ENCODE assay signal across 11 cellular contexts in genomic region chr9:113380869-113381378, GRCh38. TPM values are rescaled to one million over a fixed set of nuclear protein-coding genes. Genes with fewer than 3 reads are reported as not detected.
DNase-seq lines count a peak whose midpoint lies in the region; ATAC-seq, FAIRE-seq and TF ChIP-seq lines count a peak whose summit lies in the region.
"Had no signal": no experiment of that assay in that cellular context is flagged by ENCODE, and none has a peak within 500 bp of the region (broad histone marks: within the 10 kb centered on the region; RNA-seq: fewer than 3 reads in every experiment).

No MANE protein-coding gene starts in this region.

- no peak for TF ChIP-seq RAD21 in HepG2 (CRISPR knock-in tag; IDR thresholded peaks at IDR 0.05)

- H3K27ac ChIP-seq in HepG2 (ENCODE audit: extremely low read length, insufficient read depth, low read length) (peak overlapping the region; percentile 83), left ventricle myocardium inferior (replicated peaks) (no peak overlapping the region), mesendoderm (ENCODE audit: low read depth, low read length) (no peak overlapping the region)

- DNase-seq in GM13977 (ENCODE audit: low spot score) (peak; percentile 67), HepG2 (ENCODE audit: low spot score) (no peak), NCI-H1048 (lab: John Stamatoyannopoulos, UW) (no peak), left ventricle myocardium inferior (no peak), mesendoderm (no peak)

- no peak overlapping the region for H3K4ac ChIP-seq in mesendoderm (ENCODE audit: low read depth, low read length)

- no peak overlapping the region for H4K8ac ChIP-seq in mesendoderm (ENCODE audit: low read depth, low read length)

- peaks cover 7% of the 10 kb centered on the region for H3K79me2 ChIP-seq in HepG2 (ENCODE audit: insufficient read depth, low read length)
- H3K79me2 ChIP-seq in mesendoderm (ENCODE audit: control insufficient read depth, insufficient read depth, low read length): no peaks in the 10 kb centered on the region

- FAIRE-seq in HepG2 (lab: Jason Lieb, UNC): no peak
- FAIRE-seq: G401.6 had no signal

- no peak overlapping the region for H2AK5ac ChIP-seq in mesendoderm (ENCODE audit: low read length)

- H4K20me1 ChIP-seq in HepG2 (ENCODE audit: insufficient read depth, low read length): no peaks in the 10 kb centered on the region

- 0% methylated on average over 1 of the region's 1 CpG for WGBS in HepG2 (ENCODE audit: low lambda C conversion rate)
- WGBS in mesendoderm (ENCODE audit: extremely low coverage, insufficient coverage, low lambda C conversion rate): no CpG with 5 or more reads among the region's 1 CpG

- TF ChIP-seq EP300 in HepG2 (IDR thresholded peaks at IDR 0.05; ENCODE audit: low read depth in 2 of 2, low read length in 2 of 2) (no peak), HepG2 (CRISPR knock-in tag; IDR thresholded peaks at IDR 0.05; ENCODE audit: borderline replicate concordance) (no peak)

- intact Hi-C loops in HepG2 (cut with micrococcal nuclease; ENCODE audit: unreplicated experiment) (no loop called here), left ventricle myocardium inferior (cut with micrococcal nuclease) (no loop called here)

- in situ Hi-C loops in GM13977 (cut with MboI; ENCODE audit: low pct_unique_long_range_greater_than_20kb, low sequenced_read_pairs, unreplicated experiment) (no loop called here), HepG2 (cut with HindIII; ENCODE audit: extremely low pct_ligation_motif_present, low pct_unique_long_range_greater_than_20kb) (no loop called here)

- H3K23ac ChIP-seq in mesendoderm (ENCODE audit: low read length): no peak overlapping the region

- TF ChIP-seq CTCF in GM13977 (IDR thresholded peaks at IDR 0.05; ENCODE audit: extremely low read depth, insufficient read depth, missing control alignments): no peak
- no peak; the same call in 1 of the 2 replicates for TF ChIP-seq CTCF in HepG2 (CRISPR knock-in tag; IDR thresholded peaks at IDR 0.05)
- no peak for TF ChIP-seq CTCF in left ventricle myocardium inferior (IDR thresholded peaks at IDR 0.05; ENCODE audit: borderline replicate concordance)

- no peak for TF ChIP-seq POLR2A in HepG2 (IDR thresholded peaks at IDR 0.05; ENCODE audit: insufficient read depth in 1 of 2, low read depth in 2 of 2, low read length in 2 of 2)

- peak overlapping the region; percentile 33 to 64 (median 43); a peak in 4 of 6 replicates for H3K4me3 ChIP-seq in HepG2 (replicated peaks in 1 of 3; ENCODE audit: insufficient read depth in 1 of 3, low read depth in 2 of 3, low read length in 3 of 3)
- no peak overlapping the region for H3K4me3 ChIP-seq in left ventricle myocardium inferior
- no peak overlapping the region for H3K4me3 ChIP-seq in mesendoderm (ENCODE audit: low read length)
- H3K4me3 ChIP-seq: smooth muscle cell had no signal

- peaks cover 86% of the 10 kb centered on the region for H3K4me1 ChIP-seq in HepG2 (ENCODE audit: insufficient read depth, low read length)
- H3K4me1 ChIP-seq in left ventricle myocardium inferior: peaks cover 8% of the 10 kb centered on the region
- H3K4me1 ChIP-seq in mesendoderm (ENCODE audit: control insufficient read depth, low read depth, low read length): no peaks in the 10 kb centered on the region

- no peaks in the 10 kb centered on the region for H3K27me3 ChIP-seq in HepG2 (ENCODE audit: control insufficient read depth in 1 of 2, insufficient read depth in 2 of 2, low read length in 2 of 2)
- no peaks in the 10 kb centered on the region for H3K27me3 ChIP-seq in left ventricle myocardium inferior (ENCODE audit: low read depth)
- H3K27me3 ChIP-seq in mesendoderm (ENCODE audit: insufficient read depth, low read length, poor library complexity): no peaks in the 10 kb centered on the region

- no TSS peak for BruUV-seq in HepG2 (replicated peaks; lab: Mats Ljungman, UMichigan)

- H3K9me3 ChIP-seq in HepG2 (ENCODE audit: low read length) (no peaks in the 10 kb centered on the region), left ventricle myocardium inferior (replicated peaks) (no peaks in the 10 kb centered on the region)

- no peaks in the 10 kb centered on the region for H3K79me1 ChIP-seq in mesendoderm (ENCODE audit: low read length)

- ATAC-seq in GM21423 (IDR thresholded peaks at IDR 0.05; ENCODE audit: unreplicated experiment) (peak; percentile 54), HG03565 (IDR thresholded peaks at IDR 0.05; ENCODE audit: unreplicated experiment) (peak; percentile 48), HepG2 (no peak), GM19328 (IDR thresholded peaks at IDR 0.05; ENCODE audit: unreplicated experiment) (no peak)

- no peak overlapping the region for H3K18ac ChIP-seq in mesendoderm (ENCODE audit: low read length)

- no peak overlapping the region for H2BK5ac ChIP-seq in mesendoderm (ENCODE audit: low read length)

- no peak overlapping the region for H3K56ac ChIP-seq in mesendoderm (ENCODE audit: low read length)

- H2BK120ac ChIP-seq in mesendoderm (ENCODE audit: low read depth, low read length): no peak overlapping the region

- H2AFZ ChIP-seq in HepG2 (ENCODE audit: low read length): peak overlapping the region; percentile 3

- H3K4me2 ChIP-seq in HepG2 (ENCODE audit: low read depth, low read length): peak overlapping the region; percentile 91
- no peak overlapping the region for H3K4me2 ChIP-seq in mesendoderm (ENCODE audit: low read length)
- H3K4me2 ChIP-seq: smooth muscle cell had no signal

- H3K36me3 ChIP-seq in HepG2 (replicated peaks in 1 of 2; ENCODE audit: control insufficient read depth in 1 of 2, insufficient read depth in 2 of 2, low read length in 2 of 2) (no peaks in the 10 kb centered on the region), left ventricle myocardium inferior (no peaks in the 10 kb centered on the region), mesendoderm (ENCODE audit: control insufficient read depth, insufficient read depth, low read length) (no peaks in the 10 kb centered on the region)

- H3K9ac ChIP-seq in HepG2 (ENCODE audit: insufficient read depth, low read depth, low read length): peak overlapping the region; percentile 57
- no peak overlapping the region for H3K9ac ChIP-seq in mesendoderm (ENCODE audit: low read length)

- CTCF ChIA-PET in HepG2 (lab: Yijun Ruan, JAX; ENCODE audit: low intra/inter-chr PET ratio, low total read pairs): no interaction called here

- H4K5ac ChIP-seq in mesendoderm (ENCODE audit: low read length): no peak overlapping the region

- H2BK15ac ChIP-seq in mesendoderm (replicated peaks; ENCODE audit: low read depth): no peak overlapping the region

- POLR2A ChIA-PET in HepG2 (lab: Yijun Ruan, JAX): no interaction called here

RNA-seq across cellular contexts. Expression of gene HDHD3, which starts 4.1 kb away (rescaled TPM):
- total RNA-seq in HepG2 (2016; rRNA removed; fragmentation: Illumina TruSeq; extraction: Trizol) (23.0 and 23.1 TPM in 2 replicates), left ventricle myocardium inferior (8.9 TPM)
- 9.0 and 12.1 TPM in 2 replicates for total RNA-seq in HepG2 (2016; cell fraction: cytosol; rRNA removed; fragmentation: Illumina TruSeq; extraction: Trizol; ENCODE audit: low read depth)
- total RNA-seq in HepG2 (2016; cell fraction: insoluble cytoplasmic fraction; rRNA removed; fragmentation: Illumina TruSeq; extraction: Trizol): 24.5 and 26.6 TPM in 2 replicates
- 14.8 and 21.9 TPM in 2 replicates for total RNA-seq in HepG2 (2016; cell fraction: membrane; rRNA removed; fragmentation: Illumina TruSeq; extraction: Trizol)
- total RNA-seq in HepG2 (2016; cell fraction: nucleus; rRNA removed; fragmentation: Illumina TruSeq; extraction: Trizol): 20.3 and 23.2 TPM in 2 replicates
- 38.5 and 52.1 TPM in 2 replicates for polyA plus RNA-seq in HepG2 (2011; rRNA removed)
- 42.5 and 45.1 TPM in 2 replicates for polyA plus RNA-seq in HepG2 (2011; cell fraction: cytosol; rRNA removed)
- 48.3 and 66.3 TPM in 2 replicates for polyA plus RNA-seq in HepG2 (2011; cell fraction: nucleus; rRNA removed)
- 22.4 and 28.2 TPM in 2 replicates for polyA plus RNA-seq in HepG2 (2012)
- polyA plus RNA-seq in HepG2 (2016; cell fraction: cytosol; fragmentation: Illumina TruSeq; extraction: Trizol; ENCODE audit: low read depth): 3.9 and 7.9 TPM in 2 replicates
- 21.1 and 26.6 TPM in 2 replicates for polyA plus RNA-seq in HepG2 (2016; cell fraction: insoluble cytoplasmic fraction; fragmentation: Illumina TruSeq; extraction: Trizol; ENCODE audit: low read depth)
- polyA plus RNA-seq in HepG2 (2016; cell fraction: membrane; fragmentation: Illumina TruSeq; extraction: Trizol; ENCODE audit: low read depth): 9.6 and 14.6 TPM in 2 replicates
- polyA plus RNA-seq in HepG2 (2016; cell fraction: nucleus; fragmentation: Illumina TruSeq; extraction: Trizol; ENCODE audit: insufficient read depth, low read depth): 59.1 and 62.1 TPM in 2 replicates
- polyA minus RNA-seq in HepG2 (2011; rRNA and poly(A)+ RNA removed; ENCODE audit: low replicate concordance): 23.3 and 44.1 TPM in 2 replicates
- polyA minus RNA-seq in HepG2 (2011; cell fraction: cytosol; rRNA and poly(A)+ RNA removed): 15.5 and 15.6 TPM in 2 replicates
- polyA minus RNA-seq in HepG2 (2011; cell fraction: nucleus; rRNA and poly(A)+ RNA removed): 18.0 and 26.0 TPM in 2 replicates
- polyA plus RNA-seq in mesendoderm (2013, experiment 1 of 2): 4.3 TPM
- polyA plus RNA-seq in mesendoderm (2013, experiment 2 of 2): 4.4 TPM

RNA-seq across cellular contexts. Expression of gene ALAD, which starts 20.2 kb away (rescaled TPM):
- total RNA-seq in HepG2 (2016; rRNA removed; fragmentation: Illumina TruSeq; extraction: Trizol): 21.8 and 23.0 TPM in 2 replicates
- total RNA-seq in HepG2 (2016; cell fraction: cytosol; rRNA removed; fragmentation: Illumina TruSeq; extraction: Trizol; ENCODE audit: low read depth): 5.0 and 5.9 TPM in 2 replicates
- 21.5 and 22.8 TPM in 2 replicates for total RNA-seq in HepG2 (2016; cell fraction: insoluble cytoplasmic fraction; rRNA removed; fragmentation: Illumina TruSeq; extraction: Trizol)
- 9.1 and 9.2 TPM in 2 replicates for total RNA-seq in HepG2 (2016; cell fraction: membrane; rRNA removed; fragmentation: Illumina TruSeq; extraction: Trizol)
- total RNA-seq in HepG2 (2016; cell fraction: nucleus; rRNA removed; fragmentation: Illumina TruSeq; extraction: Trizol): 16.1 and 20.0 TPM in 2 replicates
- 30.1 and 40.5 TPM in 2 replicates for polyA plus RNA-seq in HepG2 (2011; rRNA removed)
- 15.7 and 16.1 TPM in 2 replicates for polyA plus RNA-seq in HepG2 (2011; cell fraction: cytosol; rRNA removed)
- 75.9 and 98.7 TPM in 2 replicates for polyA plus RNA-seq in HepG2 (2011; cell fraction: nucleus; rRNA removed)
- 48.3 and 58.9 TPM in 2 replicates for polyA plus RNA-seq in HepG2 (2012)
- polyA plus RNA-seq in HepG2 (2016; cell fraction: cytosol; fragmentation: Illumina TruSeq; extraction: Trizol; ENCODE audit: low read depth): 6.7 and 7.3 TPM in 2 replicates
- polyA plus RNA-seq in HepG2 (2016; cell fraction: insoluble cytoplasmic fraction; fragmentation: Illumina TruSeq; extraction: Trizol; ENCODE audit: low read depth): 21.4 and 28.7 TPM in 2 replicates
- polyA plus RNA-seq in HepG2 (2016; cell fraction: membrane; fragmentation: Illumina TruSeq; extraction: Trizol; ENCODE audit: low read depth): 8.7 and 9.0 TPM in 2 replicates
- polyA plus RNA-seq in HepG2 (2016; cell fraction: nucleus; fragmentation: Illumina TruSeq; extraction: Trizol; ENCODE audit: insufficient read depth, low read depth): 44.4 and 47.1 TPM in 2 replicates
- polyA minus RNA-seq in HepG2 (2011; rRNA and poly(A)+ RNA removed; ENCODE audit: low replicate concordance): 22.4 and 56.5 TPM in 2 replicates
- 9.6 and 11.1 TPM in 2 replicates for polyA minus RNA-seq in HepG2 (2011; cell fraction: cytosol; rRNA and poly(A)+ RNA removed)
- polyA minus RNA-seq in HepG2 (2011; cell fraction: nucleus; rRNA and poly(A)+ RNA removed): 31.4 and 34.3 TPM in 2 replicates
- total RNA-seq in left ventricle myocardium inferior: 75.6 TPM
- 8.1 TPM for polyA plus RNA-seq in mesendoderm (2013, experiment 1 of 2)
- 8.3 TPM for polyA plus RNA-seq in mesendoderm (2013, experiment 2 of 2)

RNA-seq across cellular contexts. Expression of gene POLE3, which starts 29.6 kb away (rescaled TPM):
- total RNA-seq in HepG2 (2016; rRNA removed; fragmentation: Illumina TruSeq; extraction: Trizol) (77.2 and 93.1 TPM in 2 replicates), left ventricle myocardium inferior (22.5 TPM)
- total RNA-seq in HepG2 (2016; cell fraction: cytosol; rRNA removed; fragmentation: Illumina TruSeq; extraction: Trizol; ENCODE audit: low read depth): 16.4 and 16.7 TPM in 2 replicates
- 79.2 and 96.3 TPM in 2 replicates for total RNA-seq in HepG2 (2016; cell fraction: insoluble cytoplasmic fraction; rRNA removed; fragmentation: Illumina TruSeq; extraction: Trizol)
- total RNA-seq in HepG2 (2016; cell fraction: membrane; rRNA removed; fragmentation: Illumina TruSeq; extraction: Trizol): 47.2 and 48.0 TPM in 2 replicates
- 34.4 and 38.5 TPM in 2 replicates for total RNA-seq in HepG2 (2016; cell fraction: nucleus; rRNA removed; fragmentation: Illumina TruSeq; extraction: Trizol)
- 25.9 and 36.0 TPM in 2 replicates for polyA plus RNA-seq in HepG2 (2011; rRNA removed)
- polyA plus RNA-seq in HepG2 (2011; cell fraction: cytosol; rRNA removed): 23.9 and 28.7 TPM in 2 replicates
- polyA plus RNA-seq in HepG2 (2011; cell fraction: nucleus; rRNA removed): 30.3 and 34.7 TPM in 2 replicates
- 17.9 and 29.2 TPM in 2 replicates for polyA plus RNA-seq in HepG2 (2012)
- 15.0 and 17.3 TPM in 2 replicates for polyA plus RNA-seq in HepG2 (2016; cell fraction: cytosol; fragmentation: Illumina TruSeq; extraction: Trizol; ENCODE audit: low read depth)
- polyA plus RNA-seq in HepG2 (2016; cell fraction: insoluble cytoplasmic fraction; fragmentation: Illumina TruSeq; extraction: Trizol; ENCODE audit: low read depth): 103 and 111 TPM in 2 replicates
- polyA plus RNA-seq in HepG2 (2016; cell fraction: membrane; fragmentation: Illumina TruSeq; extraction: Trizol; ENCODE audit: low read depth): 40.3 and 43.4 TPM in 2 replicates
- 75.6 and 79.1 TPM in 2 replicates for polyA plus RNA-seq in HepG2 (2016; cell fraction: nucleus; fragmentation: Illumina TruSeq; extraction: Trizol; ENCODE audit: insufficient read depth, low read depth)
- 17.7 and 85.1 TPM in 2 replicates for polyA minus RNA-seq in HepG2 (2011; rRNA and poly(A)+ RNA removed; ENCODE audit: low replicate concordance)
- polyA minus RNA-seq in HepG2 (2011; cell fraction: cytosol; rRNA and poly(A)+ RNA removed): 7.1 and 10.4 TPM in 2 replicates
- polyA minus RNA-seq in HepG2 (2011; cell fraction: nucleus; rRNA and poly(A)+ RNA removed): 12.1 and 14.3 TPM in 2 replicates
- 70.8 TPM for polyA plus RNA-seq in mesendoderm (2013, experiment 1 of 2)
- polyA plus RNA-seq in mesendoderm (2013, experiment 2 of 2): 70.9 TPM

RNA-seq across cellular contexts. Expression of gene C9orf43, which starts 29.6 kb away (rescaled TPM):
- total RNA-seq in HepG2 (2016; rRNA removed; fragmentation: Illumina TruSeq; extraction: Trizol) (0.18 and 0.31 TPM in 2 replicates), left ventricle myocardium inferior (0.14 TPM)
- total RNA-seq in HepG2 (2016; cell fraction: cytosol; rRNA removed; fragmentation: Illumina TruSeq; extraction: Trizol; ENCODE audit: low read depth): 1.0 and 1.1 TPM in 2 replicates
- 0.22 and 0.30 TPM in 2 replicates for total RNA-seq in HepG2 (2016; cell fraction: insoluble cytoplasmic fraction; rRNA removed; fragmentation: Illumina TruSeq; extraction: Trizol)
- total RNA-seq in HepG2 (2016; cell fraction: membrane; rRNA removed; fragmentation: Illumina TruSeq; extraction: Trizol): 0.86 and 1.2 TPM in 2 replicates
- 0.31 and 0.34 TPM in 2 replicates for total RNA-seq in HepG2 (2016; cell fraction: nucleus; rRNA removed; fragmentation: Illumina TruSeq; extraction: Trizol)
- polyA plus RNA-seq in HepG2 (2011; rRNA removed): 0.14 and 0.24 TPM in 2 replicates
- polyA plus RNA-seq in HepG2 (2011; cell fraction: cytosol; rRNA removed): 0.13 and 0.21 TPM in 2 replicates
- polyA plus RNA-seq in HepG2 (2011; cell fraction: nucleus; rRNA removed): 0.13 and 0.16 TPM in 2 replicates
- polyA plus RNA-seq in HepG2 (2012): 0.16 and 0.21 TPM in 2 replicates
- polyA plus RNA-seq in HepG2 (2016; cell fraction: cytosol; fragmentation: Illumina TruSeq; extraction: Trizol; ENCODE audit: low read depth): 0.17 and 0.55 TPM in 2 replicates
- 0.55 and 0.64 TPM in 2 replicates for polyA plus RNA-seq in HepG2 (2016; cell fraction: insoluble cytoplasmic fraction; fragmentation: Illumina TruSeq; extraction: Trizol; ENCODE audit: low read depth)
- polyA plus RNA-seq in HepG2 (2016; cell fraction: membrane; fragmentation: Illumina TruSeq; extraction: Trizol; ENCODE audit: low read depth): 0.66 and 0.74 TPM in 2 replicates
- 0.22 and 0.23 TPM in 2 replicates for polyA plus RNA-seq in HepG2 (2016; cell fraction: nucleus; fragmentation: Illumina TruSeq; extraction: Trizol; ENCODE audit: insufficient read depth, low read depth)
- 0.46 and 3.7 TPM in 2 replicates for polyA minus RNA-seq in HepG2 (2011; rRNA and poly(A)+ RNA removed; ENCODE audit: low replicate concordance)
- 0.26 and 0.30 TPM in 2 replicates for polyA minus RNA-seq in HepG2 (2011; cell fraction: cytosol; rRNA and poly(A)+ RNA removed)
- 0.77 and 0.99 TPM in 2 replicates for polyA minus RNA-seq in HepG2 (2011; cell fraction: nucleus; rRNA and poly(A)+ RNA removed)
- 0.49 TPM for polyA plus RNA-seq in mesendoderm (2013, experiment 1 of 2)
- polyA plus RNA-seq in mesendoderm (2013, experiment 2 of 2): 0.74 TPM
- polyA plus RNA-seq: smooth muscle cell had no signal

RNA-seq across cellular contexts. Expression of gene BSPRY, which starts 31.6 kb away (rescaled TPM):
- total RNA-seq in HepG2 (2016; rRNA removed; fragmentation: Illumina TruSeq; extraction: Trizol) (0.09 and 0.13 TPM in 2 replicates), left ventricle myocardium inferior (0.25 TPM)
- 0.09 TPM in 1 of 2 replicates, not detected in the other for total RNA-seq in HepG2 (2016; cell fraction: cytosol; rRNA removed; fragmentation: Illumina TruSeq; extraction: Trizol; ENCODE audit: low read depth)
- total RNA-seq in HepG2 (2016; cell fraction: insoluble cytoplasmic fraction; rRNA removed; fragmentation: Illumina TruSeq; extraction: Trizol): 0.17 and 0.18 TPM in 2 replicates
- 0.06 and 0.21 TPM in 2 replicates for total RNA-seq in HepG2 (2016; cell fraction: membrane; rRNA removed; fragmentation: Illumina TruSeq; extraction: Trizol)
- 0.19 and 0.22 TPM in 2 replicates for total RNA-seq in HepG2 (2016; cell fraction: nucleus; rRNA removed; fragmentation: Illumina TruSeq; extraction: Trizol)
- 0.26 and 0.37 TPM in 2 replicates for polyA plus RNA-seq in HepG2 (2011; rRNA removed)
- polyA plus RNA-seq in HepG2 (2011; cell fraction: cytosol; rRNA removed): 0.31 and 0.40 TPM in 2 replicates
- 0.53 and 0.57 TPM in 2 replicates for polyA plus RNA-seq in HepG2 (2011; cell fraction: nucleus; rRNA removed)
- polyA plus RNA-seq in HepG2 (2012): 0.20 and 0.25 TPM in 2 replicates
- polyA plus RNA-seq in HepG2 (2016; cell fraction: cytosol; fragmentation: Illumina TruSeq; extraction: Trizol; ENCODE audit: low read depth): 0.07 and 0.14 TPM in 2 replicates
- polyA plus RNA-seq in HepG2 (2016; cell fraction: insoluble cytoplasmic fraction; fragmentation: Illumina TruSeq; extraction: Trizol; ENCODE audit: low read depth): 0.10 TPM in 1 of 2 replicates, not detected in the other
- 0.08 and 0.09 TPM in 2 replicates for polyA plus RNA-seq in HepG2 (2016; cell fraction: membrane; fragmentation: Illumina TruSeq; extraction: Trizol; ENCODE audit: low read depth)
- polyA plus RNA-seq in HepG2 (2016; cell fraction: nucleus; fragmentation: Illumina TruSeq; extraction: Trizol; ENCODE audit: insufficient read depth, low read depth): 0.47 TPM in 1 of 2 replicates, not detected in the other
- polyA minus RNA-seq in HepG2 (2011; rRNA and poly(A)+ RNA removed; ENCODE audit: low replicate concordance): 0.12 TPM in 1 of 2 replicates, not detected in the other
- not detected in 2 replicates for polyA minus RNA-seq in HepG2 (2011; cell fraction: cytosol; rRNA and poly(A)+ RNA removed)
- polyA minus RNA-seq in HepG2 (2011; cell fraction: nucleus; rRNA and poly(A)+ RNA removed): 0.25 TPM in 1 of 2 replicates, not detected in the other
- 1.8 TPM for polyA plus RNA-seq in mesendoderm (2013, experiment 1 of 2)
- 1.8 TPM for polyA plus RNA-seq in mesendoderm (2013, experiment 2 of 2)
- total RNA-seq: RPMI7951 had no signal

Comparison
In these comparisons a context has a peak if more than half of its experiments do, and no peak if none do; other contexts are left out.
1. ATAC-seq: peak in GM21423 (single experiment) and HG03565 (single experiment); none in HepG2 (single experiment) and GM19328 (single experiment).
2. H3K4me3 ChIP-seq: peak in HepG2 (3 of 3); none in left ventricle myocardium inferior (single experiment) and mesendoderm (single experiment).